ENCODE assay signal across 18 cellular contexts in genomic region chr10:11023554-11023953, GRCh38. TPM values are rescaled to one million over a fixed set of nuclear protein-coding genes. Genes with fewer than 3 reads are reported as not detected.
DNase-seq lines count a peak whose midpoint lies in the region; ATAC-seq and TF ChIP-seq lines count a peak whose summit lies in the region.
"Had no signal": no experiment of that assay in that cellular context is flagged by ENCODE, and none has a peak within 500 bp of the region (broad histone marks: within the 10 kb centered on the region; RNA-seq: fewer than 3 reads in every experiment).

No MANE protein-coding gene starts in this region.

- intact Hi-C loops in prostate gland (cut with DNase I): no loop called here

- H3K9ac ChIP-seq in mesendoderm (ENCODE audit: low read length) (no peak overlapping the region), skeletal muscle satellite cell (ENCODE audit: low read depth, low read length) (no peak overlapping the region)

- no peak overlapping the region for H2BK15ac ChIP-seq in mesendoderm (replicated peaks; ENCODE audit: low read depth)

- H4K5ac ChIP-seq in mesendoderm (ENCODE audit: low read length): no peak overlapping the region

- H3K4ac ChIP-seq in mesendoderm (ENCODE audit: low read depth, low read length): no peak overlapping the region

- H3K36me3 ChIP-seq in SJCRH30: peaks cover 14% of the 10 kb centered on the region
- no peaks in the 10 kb centered on the region for H3K36me3 ChIP-seq in mesendoderm (ENCODE audit: control insufficient read depth, insufficient read depth, low read length)
- no peaks in the 10 kb centered on the region for H3K36me3 ChIP-seq in skeletal muscle satellite cell (ENCODE audit: insufficient read depth, low read length)
- no peaks in the 10 kb centered on the region for H3K36me3 ChIP-seq in prostate gland
- H3K36me3 ChIP-seq: BE2C had no signal

- no peaks in the 10 kb centered on the region for H3K9me3 ChIP-seq in SJCRH30 (replicated peaks)
- no peaks in the 10 kb centered on the region for H3K9me3 ChIP-seq in skeletal muscle satellite cell (replicated peaks; ENCODE audit: low read length)
- H3K9me3 ChIP-seq in prostate gland: no peaks in the 10 kb centered on the region
- H3K9me3 ChIP-seq: A549, BE2C had no signal

- H3K79me1 ChIP-seq in mesendoderm (ENCODE audit: low read length): no peaks in the 10 kb centered on the region

- H3K23ac ChIP-seq in mesendoderm (ENCODE audit: low read length): no peak overlapping the region

- H3K4me1 ChIP-seq in SJCRH30 (peaks cover 68% of the 10 kb centered on the region), mesendoderm (ENCODE audit: control insufficient read depth, low read depth, low read length) (peaks cover 4% of the 10 kb centered on the region), skeletal muscle satellite cell (ENCODE audit: control insufficient read depth, insufficient read depth, low read length) (peaks cover 43% of the 10 kb centered on the region), prostate gland (replicated peaks) (no peaks in the 10 kb centered on the region)
- H3K4me1 ChIP-seq: A549, BE2C had no signal

- no peak for ATAC-seq in HG03196 (IDR thresholded peaks at IDR 0.05; ENCODE audit: unreplicated experiment)
- ATAC-seq: A549; CD8-positive, alpha-beta T cell; HepG2 had no signal

- no peak overlapping the region for H4K8ac ChIP-seq in mesendoderm (ENCODE audit: low read depth, low read length)

- H2BK120ac ChIP-seq in mesendoderm (ENCODE audit: low read depth, low read length): no peak overlapping the region

- H3K27me3 ChIP-seq in SJCRH30 (no peaks in the 10 kb centered on the region), mesendoderm (ENCODE audit: insufficient read depth, low read length, poor library complexity) (peaks cover 2% of the 10 kb centered on the region), skeletal muscle satellite cell (ENCODE audit: control insufficient read depth, insufficient read depth, low read length) (no peaks in the 10 kb centered on the region), prostate gland (replicated peaks; ENCODE audit: insufficient read depth) (no peaks in the 10 kb centered on the region)

- no peak overlapping the region for H2AK5ac ChIP-seq in mesendoderm (ENCODE audit: low read length)

- peak overlapping the region; percentile 39 for H3K18ac ChIP-seq in mesendoderm (ENCODE audit: low read length)

- H3K27ac ChIP-seq in SJCRH30 (peak overlapping the region; percentile 93), angular gyrus (ENCODE audit: low read depth, low read length) (peak overlapping the region; percentile 51), mesendoderm (ENCODE audit: low read depth, low read length) (no peak overlapping the region), prostate gland (no peak overlapping the region)
- H3K27ac ChIP-seq: A549, C4-2B had no signal

- TF ChIP-seq POLR2A in prostate gland (IDR thresholded peaks at IDR 0.05): no peak

- TF ChIP-seq CTCF in prostate gland (IDR thresholded peaks at IDR 0.05): no peak

- H3K4me3 ChIP-seq in SJCRH30: no peak overlapping the region
- no peak overlapping the region for H3K4me3 ChIP-seq in mesendoderm (ENCODE audit: low read length)
- no peak overlapping the region for H3K4me3 ChIP-seq in skeletal muscle satellite cell (ENCODE audit: low read length)
- no peak overlapping the region for H3K4me3 ChIP-seq in prostate gland
- H3K4me3 ChIP-seq: A549 had no signal

- no peak for DNase-seq in SJCRH30
- no peak for DNase-seq in mesendoderm
- DNase-seq in prostate gland (ENCODE audit: low spot score): no peak
- DNase-seq in DMS153 treated with DMSO at 0.1 percent for 48 hours (lab: John Stamatoyannopoulos, UW; ENCODE audit: unreplicated experiment): no peak
- DNase-seq: BE2C; CD8-positive, alpha-beta T cell; COR-L47; DMS153; DND-41; GDM1; GOT3; H9 had no signal

- no peak overlapping the region for H2BK5ac ChIP-seq in mesendoderm (ENCODE audit: low read length)

- no peak overlapping the region for H3K56ac ChIP-seq in mesendoderm (ENCODE audit: low read length)

- WGBS in mesendoderm (ENCODE audit: extremely low coverage, insufficient coverage, low lambda C conversion rate): no CpG with 5 or more reads among the region's 4 CpGs
- 94% methylated on average over 4 of the region's 4 CpGs for WGBS in prostate gland

- H3K4me2 ChIP-seq in mesendoderm (ENCODE audit: low read length) (no peak overlapping the region), skeletal muscle satellite cell (ENCODE audit: low read length) (peak overlapping the region; percentile 37)
- H3K4me2 ChIP-seq: A549 had no signal

- no peaks in the 10 kb centered on the region for H3K79me2 ChIP-seq in mesendoderm (ENCODE audit: control insufficient read depth, insufficient read depth, low read length)

RNA-seq across cellular contexts. Expression of gene CELF2, which starts 5.9 kb away (rescaled TPM):
- total RNA-seq in SJCRH30 (2014; rRNA removed; shearing (Covaris generic)): 60.9 and 65.2 TPM in 2 replicates
- polyA plus RNA-seq in mesendoderm (2013, experiment 1 of 2): 9.2 TPM
- 9.4 TPM for polyA plus RNA-seq in mesendoderm (2013, experiment 2 of 2)
- total RNA-seq in skeletal muscle satellite cell (2012; rRNA removed): 7.9 and 10.5 TPM in 2 replicates
- 10 to 100 TPM; 19.2 to 43.2 TPM for total RNA-seq in prostate gland
- total RNA-seq: HepG2 had no signal
- polyA plus RNA-seq: HepG2 had no signal

Comparison
In these comparisons a context has a peak if more than half of its experiments do, and no peak if none do; other contexts are left out.
1. H3K27ac ChIP-seq: peak in SJCRH30 (single experiment) and angular gyrus (single experiment); none in mesendoderm (single experiment) and prostate gland (0 of 2).